ENCODE assay signal across 12 cellular contexts in genomic region chr20:3739054-3739925, GRCh38. TPM values are rescaled to one million over a fixed set of nuclear protein-coding genes. Genes with fewer than 3 reads are reported as not detected.
A peak's percentile ranks its signal among the peaks of the same experiment; 100 is the strongest.
DNase-seq lines count a peak whose midpoint lies in the region; FAIRE-seq and TF ChIP-seq lines count a peak whose summit lies in the region.
"Had no signal": no experiment of that assay in that cellular context is flagged by ENCODE, and none has a peak within 500 bp of the region (broad histone marks: within the 10 kb centered on the region; RNA-seq: fewer than 3 reads in every experiment).

No MANE protein-coding gene starts in this region.

- peak overlapping the region; percentile 65 for H4K91ac ChIP-seq in H1 (replicated peaks; ENCODE audit: insufficient read length, low read length)

- H2AK5ac ChIP-seq in H1 (ENCODE audit: low read depth, low read length): peak overlapping the region; percentile 26; the same call in 1 of the 2 replicates

- no peaks in the 10 kb centered on the region for H3K79me2 ChIP-seq in H1 (ENCODE audit: control insufficient read depth in 1 of 2, insufficient read depth in 2 of 2, low read length in 2 of 2)

- no peak overlapping the region for H3K23ac ChIP-seq in H1 (ENCODE audit: insufficient read length)

- H3K27ac ChIP-seq in H1 (ENCODE audit: low read depth, low read length): no peak overlapping the region
- peak overlapping the region in 1 of 2 donors; percentile 70 for H3K27ac ChIP-seq in coronary artery
- no peak overlapping the region for H3K27ac ChIP-seq in WERI-Rb-1

- H3K36me3 ChIP-seq in H1 (ENCODE audit: control insufficient read depth in 2 of 4, insufficient read depth in 4 of 4, low read length in 3 of 4) (no peaks in the 10 kb centered on the region), WERI-Rb-1 (no peaks in the 10 kb centered on the region)

- H2BK15ac ChIP-seq in H1 (ENCODE audit: low read length): peak overlapping the region; percentile 72; the same call in 1 of the 2 replicates

- H2BK120ac ChIP-seq in H1 (replicated peaks; ENCODE audit: low read depth, low read length): no peak overlapping the region

- no peak overlapping the region for H4K5ac ChIP-seq in H1 (ENCODE audit: insufficient read length, low read depth, low read length)

- no peak overlapping the region for H3K4me2 ChIP-seq in H1 (ENCODE audit: insufficient read depth in 1 of 2, low read depth in 2 of 2, low read length in 2 of 2)

- TF ChIP-seq POLR2A in H1 (IDR thresholded peaks at IDR 0.05; ENCODE audit: control extremely low read depth in 1 of 2, low read depth in 2 of 2, low read length in 2 of 2): no peak

- no peak for FAIRE-seq in H1 (lab: Jason Lieb, UNC)

- H3K23me2 ChIP-seq in H1 (ENCODE audit: low read depth, low read length): no peaks in the 10 kb centered on the region

- no peak for TF ChIP-seq EP300 in H1 (IDR thresholded peaks at IDR 0.05; ENCODE audit: borderline replicate concordance in 1 of 2, low read depth in 2 of 2, low read length in 2 of 2)

- H3K4ac ChIP-seq in H1 (replicated peaks; ENCODE audit: insufficient read length, low read depth, low read length): peak overlapping the region; percentile 72

- TF ChIP-seq CTCF in H1 (IDR thresholded peaks at IDR 0.05; ENCODE audit: control extremely low read depth in 1 of 3, insufficient read depth in 1 of 3, low read depth in 1 of 3, low read length in 3 of 3) (no peak), coronary artery (IDR thresholded peaks at IDR 0.05) (no peak), WERI-Rb-1 (IDR thresholded peaks at IDR 0.05; ENCODE audit: low read depth, low read length) (no peak)

- peak overlapping the region; percentile 60; the same call in 1 of the 2 replicates for H2BK5ac ChIP-seq in H1 (ENCODE audit: low read depth, low read length)

- no peaks in the 10 kb centered on the region for H4K20me1 ChIP-seq in H1 (replicated peaks in 1 of 2; ENCODE audit: control insufficient read depth in 1 of 2, insufficient read depth in 2 of 2, low read length in 2 of 2)

- H2AFZ ChIP-seq in H1 (ENCODE audit: low read length): no peak overlapping the region

- no peak overlapping the region; the same call in 1 of the 2 replicates for H4K8ac ChIP-seq in H1 (ENCODE audit: extremely low read depth, insufficient read depth, low read length)

- POLR2A ChIA-PET in H1 (lab: Charles Lee; ENCODE audit: partially characterized antibody): interaction anchor here (0.9 to 2.2 kb wide), 4 partner anchors 10 to 62 kb away, joined by 3 to 9 read pairs (median 4); partner anchors contain the start of gene ADISSP

- peaks cover 0 to 4% (median 0%) of the 10 kb centered on the region in 4 experiments; a peak in 2 of 7 replicates for H3K27me3 ChIP-seq in H1 (replicated peaks in 1 of 4; ENCODE audit: control insufficient read depth in 3 of 4, extremely low read depth in 1 of 4, insufficient read depth in 3 of 4, low read length in 3 of 4)
- no peaks in the 10 kb centered on the region for H3K27me3 ChIP-seq in WERI-Rb-1 (ENCODE audit: insufficient read depth, low read depth, severe bottlenecking)

- H3K4me3 ChIP-seq in H1 (ENCODE audit: extremely low read depth in 1 of 4, insufficient read depth in 2 of 4, low read depth in 3 of 4, low read length in 4 of 4): no peak overlapping the region
- H3K4me3 ChIP-seq in coronary artery: no peak overlapping the region
- no peak overlapping the region for H3K4me3 ChIP-seq in WERI-Rb-1 (ENCODE audit: low read depth, low read length)
- H3K4me3 ChIP-seq: mucosa of descending colon had no signal

- WGBS in H1 (ENCODE audit: extremely low coverage in 1 of 2, insufficient coverage in 1 of 2, insufficient read length in 1 of 2, insufficient replicate concordance in 2 of 2, low coverage in 1 of 2, low lambda C conversion rate in 2 of 2, missing lambda C conversion rate in 1 of 2), 2 experiments: 79% methylated on average over 19 of the region's 19 CpGs; no CpG with 5 or more reads in 1 of the 2 experiments

- TF ChIP-seq RAD21 in H1 (IDR thresholded peaks at IDR 0.05 in 1 of 2, conservative IDR thresholded peaks at IDR 0.05 in 1 of 2; ENCODE audit: low read depth in 2 of 2, low read length in 2 of 2): no peak

- no peak overlapping the region for H2BK20ac ChIP-seq in H1 (ENCODE audit: low read length)

- H3K9ac ChIP-seq in H1 (replicated peaks in 1 of 4; ENCODE audit: extremely low read depth in 1 of 4, low read depth in 3 of 4, low read length in 3 of 4): no peak overlapping the region; a peak in 1 of 7 replicates

- H3K79me1 ChIP-seq in H1 (ENCODE audit: low read depth, low read length): no peaks in the 10 kb centered on the region

- CTCF ChIA-PET in H1 (lab: Charles Lee; ENCODE audit: partially characterized antibody): interaction anchor here (0.9 to 18.5 kb wide), 13 partner anchors 12 to 79 kb away, joined by 3 to 308 read pairs (median 8); partner anchors contain the start of gene SIGLEC1

- peak; percentile 53 for DNase-seq in CMK (ENCODE audit: low read depth)
- no peak for DNase-seq in H1 (ENCODE audit: low read depth in 1 of 2, low spot score in 2 of 2)
- DNase-seq in lung microvascular endothelial cell (ENCODE audit: low read depth in 2 of 2): peak; percentile 55 to 78
- DNase-seq in coronary artery (ENCODE audit: low spot score): no peak
- no peak for DNase-seq in stimulated activated CD4-positive, alpha-beta T cell treated with anti-CD3 and anti-CD28 coated beads, Interleukin-12 subunit alpha, Interleukin-12 subunit beta, amount 100 ng/mL, for 4 hours
- DNase-seq in WERI-Rb-1: no peak
- DNase-seq: activated CD4-positive, alpha-beta T cell treated with anti-CD3 and anti-CD28 coated beads for 36 hours; DMS79 treated with DMSO at 0.1 percent for 48 hours; NCI-H526 treated with DMSO at 0.1 percent for 48 hours had no signal

- H2BK12ac ChIP-seq in H1 (ENCODE audit: low read depth, low read length): peak overlapping the region; percentile 0; the same call in 1 of the 2 replicates

- H3K56ac ChIP-seq in H1 (replicated peaks; ENCODE audit: insufficient read length, low read depth, low read length): no peak overlapping the region

- peaks cover 0 to 19% (median 9%) of the 10 kb centered on the region in 4 experiments; a peak in 6 of 7 replicates for H3K4me1 ChIP-seq in H1 (replicated peaks in 1 of 4; ENCODE audit: control insufficient read depth in 3 of 4, insufficient read depth in 4 of 4, low read length in 3 of 4)

- H3K9me3 ChIP-seq in H1 (ENCODE audit: insufficient read depth in 2 of 2, low read depth in 1 of 2, low read length in 1 of 2) (no peaks in the 10 kb centered on the region), WERI-Rb-1 (ENCODE audit: severe bottlenecking) (no peaks in the 10 kb centered on the region)
- H3K9me3 ChIP-seq: mucosa of descending colon had no signal

- no peak overlapping the region for H3K14ac ChIP-seq in H1 (ENCODE audit: insufficient read length)

- no peak overlapping the region; the same call in 1 of the 2 replicates for H3K18ac ChIP-seq in H1 (ENCODE audit: extremely low read depth, low read length)

RNA-seq across cellular contexts. Expression of gene HSPA12B, which starts 6.8 kb away (rescaled TPM):
- 4.3 and 4.9 TPM in 2 replicates for total RNA-seq in H1 (2021; fragmentation: NEBNext Ultra II Directional; extraction: Animal tissue kit (Norgen Biotek cat#: 25700))
- 2.2 and 3.5 TPM in 2 replicates for polyA plus RNA-seq in H1 (2011; rRNA removed)
- polyA plus RNA-seq in H1 (2011; cell fraction: cytosol; rRNA removed): 3.1 TPM
- 7.7 TPM for polyA plus RNA-seq in H1 (2011; cell fraction: nucleus; rRNA removed)
- 2.8 to 6.7 TPM (median 5.2 TPM) in 4 replicates for polyA plus RNA-seq in H1 (2012, experiment 1 of 2)
- 2.5 TPM for polyA plus RNA-seq in H1 (2012, experiment 2 of 2)
- polyA plus RNA-seq in H1 (2013, experiment 1 of 2): 2.7 TPM
- 2.5 TPM for polyA plus RNA-seq in H1 (2013, experiment 2 of 2)
- 1.6 and 1.9 TPM in 2 replicates for polyA minus RNA-seq in H1 (2011; rRNA and poly(A)+ RNA removed)
- 2.5 TPM for polyA minus RNA-seq in H1 (2011; cell fraction: cytosol; rRNA and poly(A)+ RNA removed)
- 8.1 TPM for polyA minus RNA-seq in H1 (2011; cell fraction: nucleus; rRNA and poly(A)+ RNA removed)
- total RNA-seq in lung microvascular endothelial cell: 8.7 and 9.9 TPM in 2 replicates
- total RNA-seq: activated CD4-positive, alpha-beta T cell treated with anti-CD3 and anti-CD28 coated beads for 36 hours; activated T-helper 1 cell treated with anti-CD3 and anti-CD28 coated beads, Interleukin-12 subunit alpha, Interleukin-12 subunit beta, Interleukin-2, Interleukin-4 antibody, amounts not matched to agents 30 ng/mL and 10 ng/mL and 1 ng/mL, durations not matched to agents 14 hours and 24 hours and 36 hours had no signal

RNA-seq across cellular contexts. Expression of gene SIGLEC1, which starts 26.9 kb away (rescaled TPM):
- not detected in 2 replicates for total RNA-seq in H1 (2021; fragmentation: NEBNext Ultra II Directional; extraction: Animal tissue kit (Norgen Biotek cat#: 25700))
- polyA plus RNA-seq in H1 (2011; rRNA removed): 0.02 TPM in 2 replicates
- not detected for polyA plus RNA-seq in H1 (2011; cell fraction: cytosol; rRNA removed)
- 0.04 TPM for polyA plus RNA-seq in H1 (2011; cell fraction: nucleus; rRNA removed)
- polyA plus RNA-seq in H1 (2012, experiment 1 of 2): not detected in 4 replicates
- polyA plus RNA-seq in H1 (2012, experiment 2 of 2): not detected
- not detected for polyA plus RNA-seq in H1 (2013, experiment 1 of 2)
- not detected for polyA plus RNA-seq in H1 (2013, experiment 2 of 2)
- not detected in 2 replicates for polyA minus RNA-seq in H1 (2011; rRNA and poly(A)+ RNA removed)
- not detected for polyA minus RNA-seq in H1 (2011; cell fraction: cytosol; rRNA and poly(A)+ RNA removed)
- polyA minus RNA-seq in H1 (2011; cell fraction: nucleus; rRNA and poly(A)+ RNA removed): not detected
- not detected in 2 replicates for total RNA-seq in lung microvascular endothelial cell
- total RNA-seq: activated CD4-positive, alpha-beta T cell treated with anti-CD3 and anti-CD28 coated beads for 36 hours; activated T-helper 1 cell treated with anti-CD3 and anti-CD28 coated beads, Interleukin-12 subunit alpha, Interleukin-12 subunit beta, Interleukin-2, Interleukin-4 antibody, amounts not matched to agents 30 ng/mL and 10 ng/mL and 1 ng/mL, durations not matched to agents 14 hours and 24 hours and 36 hours; SK-MEL-5 had no signal

RNA-seq across cellular contexts. Expression of gene ADISSP, which starts 28.3 kb away (rescaled TPM):
- 111 and 117 TPM in 2 replicates for total RNA-seq in H1 (2021; fragmentation: NEBNext Ultra II Directional; extraction: Animal tissue kit (Norgen Biotek cat#: 25700))
- polyA plus RNA-seq in H1 (2011; rRNA removed): 141 and 202 TPM in 2 replicates
- polyA plus RNA-seq in H1 (2011; cell fraction: cytosol; rRNA removed): 101 TPM
- 110 TPM for polyA plus RNA-seq in H1 (2011; cell fraction: nucleus; rRNA removed)
- 73.7 to 130 TPM (median 117 TPM) in 4 replicates for polyA plus RNA-seq in H1 (2012, experiment 1 of 2)
- 104 TPM for polyA plus RNA-seq in H1 (2012, experiment 2 of 2)
- 98.3 TPM for polyA plus RNA-seq in H1 (2013, experiment 1 of 2)
- 102 TPM for polyA plus RNA-seq in H1 (2013, experiment 2 of 2)
- polyA minus RNA-seq in H1 (2011; rRNA and poly(A)+ RNA removed): 43.6 and 51.4 TPM in 2 replicates
- 71.0 TPM for polyA minus RNA-seq in H1 (2011; cell fraction: cytosol; rRNA and poly(A)+ RNA removed)
- 41.3 TPM for polyA minus RNA-seq in H1 (2011; cell fraction: nucleus; rRNA and poly(A)+ RNA removed)
- 10.3 and 19.2 TPM in 2 replicates for total RNA-seq in lung microvascular endothelial cell

RNA-seq across cellular contexts. Expression of gene SPEF1, which starts 42.0 kb away (rescaled TPM):
- 0.65 and 0.71 TPM in 2 replicates for total RNA-seq in H1 (2021; fragmentation: NEBNext Ultra II Directional; extraction: Animal tissue kit (Norgen Biotek cat#: 25700))
- 0.50 and 0.51 TPM in 2 replicates for polyA plus RNA-seq in H1 (2011; rRNA removed)
- 0.78 TPM for polyA plus RNA-seq in H1 (2011; cell fraction: cytosol; rRNA removed)
- 0.88 TPM for polyA plus RNA-seq in H1 (2011; cell fraction: nucleus; rRNA removed)
- 0.56 to 0.80 TPM (median 0.68 TPM) in 4 replicates for polyA plus RNA-seq in H1 (2012, experiment 1 of 2)
- polyA plus RNA-seq in H1 (2012, experiment 2 of 2): 0.64 TPM
- 0.43 TPM for polyA plus RNA-seq in H1 (2013, experiment 1 of 2)
- 0.37 TPM for polyA plus RNA-seq in H1 (2013, experiment 2 of 2)
- 0.37 TPM in 1 of 2 replicates, not detected in the other for polyA minus RNA-seq in H1 (2011; rRNA and poly(A)+ RNA removed)
- polyA minus RNA-seq in H1 (2011; cell fraction: cytosol; rRNA and poly(A)+ RNA removed): not detected
- 0.50 TPM for polyA minus RNA-seq in H1 (2011; cell fraction: nucleus; rRNA and poly(A)+ RNA removed)
- under 0.01 TPM in 1 of 2 replicates, not detected in the other for total RNA-seq in lung microvascular endothelial cell
- total RNA-seq: activated T-helper 1 cell treated with anti-CD3 and anti-CD28 coated beads, Interleukin-12 subunit alpha, Interleukin-12 subunit beta, Interleukin-2, Interleukin-4 antibody, amounts not matched to agents 30 ng/mL and 10 ng/mL and 1 ng/mL, durations not matched to agents 14 hours and 24 hours and 36 hours had no signal

RNA-seq across cellular contexts. Expression of gene CENPB, which starts 47.2 kb away (rescaled TPM):
- total RNA-seq in H1 (2021; fragmentation: NEBNext Ultra II Directional; extraction: Animal tissue kit (Norgen Biotek cat#: 25700)): 51.6 and 52.8 TPM in 2 replicates
- 17.7 and 25.2 TPM in 2 replicates for polyA plus RNA-seq in H1 (2011; rRNA removed)
- polyA plus RNA-seq in H1 (2011; cell fraction: cytosol; rRNA removed): 27.2 TPM
- 20.7 TPM for polyA plus RNA-seq in H1 (2011; cell fraction: nucleus; rRNA removed)
- polyA plus RNA-seq in H1 (2012, experiment 1 of 2): 30.1 to 45.6 TPM (median 44.3 TPM) in 4 replicates
- 37.2 TPM for polyA plus RNA-seq in H1 (2012, experiment 2 of 2)
- polyA plus RNA-seq in H1 (2013, experiment 1 of 2): 25.0 TPM
- 25.0 TPM for polyA plus RNA-seq in H1 (2013, experiment 2 of 2)
- 18.1 and 24.6 TPM in 2 replicates for polyA minus RNA-seq in H1 (2011; rRNA and poly(A)+ RNA removed)
- polyA minus RNA-seq in H1 (2011; cell fraction: cytosol; rRNA and poly(A)+ RNA removed): 29.3 TPM
- polyA minus RNA-seq in H1 (2011; cell fraction: nucleus; rRNA and poly(A)+ RNA removed): 17.5 TPM
- total RNA-seq in lung microvascular endothelial cell: 51.2 and 76.8 TPM in 2 replicates

Comparison
In these comparisons a context has a peak if more than half of its experiments do, and no peak if none do; other contexts are left out.
1. DNase-seq: peak in CMK (single experiment) and lung microvascular endothelial cell (2 of 2); none in H1 (0 of 2), coronary artery (single experiment), stimulated activated CD4-positive, alpha-beta T cell treated with anti-CD3 and anti-CD28 coated beads, Interleukin-12 subunit alpha, Interleukin-12 subunit beta, amount 100 ng/mL, for 4 hours (single experiment) and WERI-Rb-1 (single experiment).